In the genomic region with DNA sequence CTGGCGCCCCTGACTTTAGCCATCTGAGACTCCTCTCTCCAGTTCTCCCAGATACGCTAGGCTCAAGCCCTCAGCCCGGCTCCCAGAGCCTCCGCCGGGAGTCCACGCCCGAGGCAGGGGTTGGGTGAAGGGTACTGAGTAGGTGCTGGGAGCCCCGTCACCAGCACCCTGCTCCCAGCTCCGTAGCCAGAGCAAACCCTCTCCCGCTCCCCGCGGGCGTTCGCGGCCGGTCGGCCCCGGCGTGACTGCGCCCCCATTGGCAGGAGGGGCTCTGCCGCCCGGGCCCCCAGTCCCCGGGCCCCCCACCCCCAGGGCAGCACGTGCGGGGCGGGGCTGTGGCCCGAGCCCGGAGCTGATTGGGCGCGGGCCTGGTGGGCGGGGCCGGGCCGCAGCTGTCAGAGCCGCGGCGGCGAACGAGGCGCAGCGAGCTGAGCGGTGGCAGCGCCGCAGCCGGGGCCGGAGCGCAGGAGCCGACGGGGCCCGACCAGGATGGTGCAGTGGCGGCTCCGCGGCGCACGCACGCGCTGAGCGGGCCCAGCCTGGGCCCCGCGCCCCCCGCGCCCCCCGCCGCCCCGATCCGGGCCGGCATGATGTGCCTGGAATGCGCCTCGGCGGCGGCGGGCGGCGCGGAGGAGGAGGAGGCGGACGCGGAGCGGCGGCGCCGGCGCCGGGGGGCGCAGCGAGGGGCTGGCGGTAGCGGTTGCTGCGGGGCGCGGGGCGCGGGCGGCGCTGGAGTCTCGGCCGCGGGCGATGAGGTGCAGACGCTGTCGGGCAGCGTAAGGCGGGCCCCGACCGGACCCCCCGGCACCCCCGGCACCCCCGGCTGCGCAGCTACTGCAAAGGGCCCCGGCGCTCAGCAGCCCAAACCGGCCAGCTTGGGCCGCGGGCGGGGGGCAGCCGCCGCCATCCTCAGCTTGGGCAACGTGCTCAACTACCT, we compare ENCODE assay signal across 8 cellular contexts. TPM values are rescaled to one million over a fixed set of nuclear protein-coding genes. Genes with fewer than 3 reads are reported as not detected.
DNase-seq lines count a peak whose midpoint lies in the region; ATAC-seq lines count a peak whose summit lies in the region.

A gene with protein sequence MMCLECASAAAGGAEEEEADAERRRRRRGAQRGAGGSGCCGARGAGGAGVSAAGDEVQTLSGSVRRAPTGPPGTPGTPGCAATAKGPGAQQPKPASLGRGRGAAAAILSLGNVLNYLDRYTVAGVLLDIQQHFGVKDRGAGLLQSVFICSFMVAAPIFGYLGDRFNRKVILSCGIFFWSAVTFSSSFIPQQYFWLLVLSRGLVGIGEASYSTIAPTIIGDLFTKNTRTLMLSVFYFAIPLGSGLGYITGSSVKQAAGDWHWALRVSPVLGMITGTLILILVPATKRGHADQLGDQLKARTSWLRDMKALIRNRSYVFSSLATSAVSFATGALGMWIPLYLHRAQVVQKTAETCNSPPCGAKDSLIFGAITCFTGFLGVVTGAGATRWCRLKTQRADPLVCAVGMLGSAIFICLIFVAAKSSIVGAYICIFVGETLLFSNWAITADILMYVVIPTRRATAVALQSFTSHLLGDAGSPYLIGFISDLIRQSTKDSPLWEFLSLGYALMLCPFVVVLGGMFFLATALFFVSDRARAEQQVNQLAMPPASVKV (plus strand): TSS at position 421 of the 937 bp plus-strand sequence. CDS start 167 bp downstream, at position 588.

- peak; percentile 44 to 69 (median 62) for DNase-seq in CD4-positive, alpha-beta memory T cell
- DNase-seq in H7 (peak; percentile 99), NCI-H226 (peak; percentile 64), mesendoderm (peak; percentile 58)
- DNase-seq in activated CD8-positive, alpha-beta memory T cell treated with anti-CD3 and anti-CD28 coated beads, Interleukin-2, amount 50 U/mL, for 4 hours = peak; percentile 72
- DNase-seq in stimulated activated CD8-positive, alpha-beta memory T cell treated with anti-CD3 and anti-CD28 coated beads, Interleukin-12 subunit alpha, Interleukin-12 subunit beta, amount 100 ng/mL, for 1 hour (ENCODE audit: low read depth) = peak; percentile 30

- H3K79me1 ChIP-seq in mesendoderm (ENCODE audit: low read length) = no peaks in the 10 kb centered on the region

- intact Hi-C loops in CD4-positive, alpha-beta memory T cell (cut with micrococcal nuclease) = no loop called here

- no peak within 1 kb of the TSS for H2BK15ac ChIP-seq in mesendoderm (replicated peaks; ENCODE audit: low read depth)

- no peak within 1 kb of the TSS for H3K27ac ChIP-seq in CD4-positive, alpha-beta memory T cell (ENCODE audit: low read depth, low read length)
- no peak within 1 kb of the TSS for H3K27ac ChIP-seq in mesendoderm (ENCODE audit: low read depth, low read length)

- no peaks in the 10 kb centered on the region for H3K36me3 Mint-ChIP-seq in CD4-positive, alpha-beta memory T cell

- no peak for ATAC-seq in GM18861 (IDR thresholded peaks at IDR 0.05; ENCODE audit: unreplicated experiment)

- H3K4me3 ChIP-seq in CD4-positive, alpha-beta memory T cell (ENCODE audit: low read length in 2 of 2) = peak within 1 kb of the TSS in 1 of 2 donors; percentile 35
- H3K4me3 ChIP-seq in H7 (ENCODE audit: insufficient read depth, low read depth, low read length) = peak within 1 kb of the TSS; percentile 45
- no peak within 1 kb of the TSS for H3K4me3 ChIP-seq in mesendoderm (ENCODE audit: low read length)

- peaks cover 16 to 22% of the 10 kb centered on the region in 2 donors for H3K27me3 Mint-ChIP-seq in CD4-positive, alpha-beta memory T cell

- no peak within 1 kb of the TSS for H3K56ac ChIP-seq in mesendoderm (ENCODE audit: low read length)

- no peaks in the 10 kb centered on the region for H3K79me2 ChIP-seq in mesendoderm (ENCODE audit: control insufficient read depth, insufficient read depth, low read length)

- H3K9ac ChIP-seq in mesendoderm (ENCODE audit: low read length) = no peak within 1 kb of the TSS

- peak within 1 kb of the TSS in 3 of 7 donors; percentile 23 to 84 (median 76) for H3K27ac Mint-ChIP-seq in CD4-positive, alpha-beta memory T cell

- H3K4ac ChIP-seq in mesendoderm (ENCODE audit: low read depth, low read length) = no peak within 1 kb of the TSS

- H3K18ac ChIP-seq in mesendoderm (ENCODE audit: low read length) = no peak within 1 kb of the TSS

- H2BK5ac ChIP-seq in mesendoderm (ENCODE audit: low read length) = no peak within 1 kb of the TSS

- H3K9me3 ChIP-seq in CD4-positive, alpha-beta memory T cell (ENCODE audit: control insufficient read depth in 1 of 2, low read length in 2 of 2) = no peaks in the 10 kb centered on the region

- H4K8ac ChIP-seq in mesendoderm (ENCODE audit: low read depth, low read length) = no peak within 1 kb of the TSS

- no peaks in the 10 kb centered on the region for H3K9me3 Mint-ChIP-seq in CD4-positive, alpha-beta memory T cell

- H4K5ac ChIP-seq in mesendoderm (ENCODE audit: low read length) = no peak within 1 kb of the TSS

- CTCF ChIA-PET in CD4-positive, alpha-beta memory T cell (lab: Charles Lee; ENCODE audit: partially characterized antibody) = interaction anchor here (0.5 to 1.5 kb wide), 5 partner anchors 11 to 600 kb away, joined by 3 to 4 read pairs (median 3); no protein-coding TSS in a partner anchor

- H3K4me1 Mint-ChIP-seq in CD4-positive, alpha-beta memory T cell = peaks cover 12 to 25% (median 16%) of the 10 kb centered on the region in 4 donors

- H2BK120ac ChIP-seq in mesendoderm (ENCODE audit: low read depth, low read length) = no peak within 1 kb of the TSS

- H3K4me3 Mint-ChIP-seq in CD4-positive, alpha-beta memory T cell = peak within 1 kb of the TSS; percentile 83 to 93 (median 86)

- POLR2A ChIA-PET in CD4-positive, alpha-beta memory T cell (lab: Charles Lee; ENCODE audit: partially characterized antibody) = interaction anchor here (0.9 to 3.0 kb wide), 4 partner anchors 11 to 65 kb away, joined by 3 to 17 read pairs (median 4); a partner anchor contains a TSS

- peak within 1 kb of the TSS; percentile 15 for H3K4me2 ChIP-seq in mesendoderm (ENCODE audit: low read length)

- peaks cover 30% of the 10 kb centered on the region for H3K27me3 ChIP-seq in CD4-positive, alpha-beta memory T cell (ENCODE audit: insufficient read depth, low read length)
- H3K27me3 ChIP-seq in H7 (ENCODE audit: control insufficient read depth, insufficient read depth, low read length) = peaks cover 45% of the 10 kb centered on the region
- H3K27me3 ChIP-seq in mesendoderm (ENCODE audit: insufficient read depth, low read length, poor library complexity) = peaks cover 13% of the 10 kb centered on the region

- peaks cover 23% of the 10 kb centered on the region for H3K4me1 ChIP-seq in CD4-positive, alpha-beta memory T cell (ENCODE audit: insufficient read depth, low read length)
- H3K4me1 ChIP-seq in mesendoderm (ENCODE audit: control insufficient read depth, low read depth, low read length) = no peaks in the 10 kb centered on the region

- no peak within 1 kb of the TSS for H3K23ac ChIP-seq in mesendoderm (ENCODE audit: low read length)

- H3K36me3 ChIP-seq in CD4-positive, alpha-beta memory T cell (ENCODE audit: insufficient read depth, low read length) = no peaks in the 10 kb centered on the region
- H3K36me3 ChIP-seq in H7 (replicated peaks; ENCODE audit: control insufficient read depth, insufficient read depth, low read length) (no peaks in the 10 kb centered on the region), mesendoderm (ENCODE audit: control insufficient read depth, insufficient read depth, low read length) (no peaks in the 10 kb centered on the region)

- in situ Hi-C loops in endometrial microvascular endothelial cells (cut with HindIII; ENCODE audit: inconsistent ontology term, low pct_unique_long_range_greater_than_20kb, low sequenced_read_pairs) = no loop called here

- no CpG with 5 or more reads among the region's 117 CpGs for WGBS in mesendoderm (ENCODE audit: extremely low coverage, insufficient coverage, low lambda C conversion rate)

- no peak within 1 kb of the TSS for H2AK5ac ChIP-seq in mesendoderm (ENCODE audit: low read length)

RNA-seq across cellular contexts. Expression of the gene that starts here (rescaled TPM):
- under 1 TPM; 0.11 to 0.12 TPM for total RNA-seq in CD4-positive, alpha-beta memory T cell
- under 1 TPM; 0.24 to 0.29 TPM for polyA plus RNA-seq in CD4-positive, alpha-beta memory T cell
- total RNA-seq in H7 (2014; rRNA removed; shearing (Covaris generic)) = 1.8 and 2.1 TPM in 2 replicates
- 21.9 TPM for total RNA-seq in endometrial microvascular endothelial cells (ENCODE audit: inconsistent ontology term)
- 0.24 TPM for polyA plus RNA-seq in mesendoderm (2013, experiment 1 of 2)
- polyA plus RNA-seq in mesendoderm (2013, experiment 2 of 2) = 0.15 TPM

Comparison
In these comparisons a context has a peak if more than half of its experiments do, and no peak if none do; other contexts are left out.
1. Peak in DNase-seq in CD4-positive, alpha-beta memory T cell; RNA of the gene not detected or under 1 TPM.
2. DNase-seq: peak in every context shown above with its lines; median percentile 99 in H7; 72 in activated CD8-positive, alpha-beta memory T cell treated with anti-CD3 and anti-CD28 coated beads, Interleukin-2, amount 50 U/mL, for 4 hours; 64 in NCI-H226; 62 in CD4-positive, alpha-beta memory T cell; 58 in mesendoderm; 30 in stimulated activated CD8-positive, alpha-beta memory T cell treated with anti-CD3 and anti-CD28 coated beads, Interleukin-12 subunit alpha, Interleukin-12 subunit beta, amount 100 ng/mL, for 1 hour.